Comparison of ENCODE assay signal across 8 cellular contexts in the genomic region with DNA sequence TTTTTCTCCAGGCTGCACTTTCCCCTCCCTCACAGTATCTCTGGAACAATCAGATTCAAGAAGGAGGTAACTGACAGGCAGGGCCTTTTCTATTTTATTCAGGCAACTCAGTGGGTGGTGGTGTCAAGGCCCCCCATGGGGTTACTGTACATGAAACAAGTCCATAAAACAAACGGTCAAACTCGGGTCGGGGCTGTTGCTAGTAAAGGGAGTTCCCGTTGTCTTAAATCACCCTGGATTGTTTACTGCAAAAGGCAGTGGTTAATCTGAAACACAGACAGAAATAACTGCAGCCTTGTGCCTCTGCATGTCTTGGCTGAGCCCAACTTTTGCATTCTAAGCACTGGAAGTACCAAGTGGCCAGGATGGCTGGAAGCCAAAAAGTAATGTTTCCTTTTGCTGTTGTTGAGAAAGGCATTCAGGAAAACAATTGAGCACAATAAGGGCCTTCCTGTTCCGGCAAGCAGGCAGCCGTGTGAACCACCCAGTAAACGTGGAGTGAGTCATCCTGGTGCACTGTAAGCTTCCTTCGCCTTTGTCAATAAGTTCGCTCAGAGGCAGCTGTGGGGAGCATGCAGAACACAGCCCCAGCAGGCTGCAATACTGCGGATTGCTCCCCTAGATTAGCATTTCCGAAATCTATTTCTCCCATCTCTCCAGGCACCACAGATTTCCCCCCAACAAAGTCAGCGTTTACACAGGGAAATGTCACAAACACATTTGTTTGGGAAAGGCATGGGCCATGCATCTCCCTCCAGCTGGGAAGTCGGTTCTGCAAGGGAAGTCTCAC.
DNase-seq lines count a peak whose midpoint lies in the region; ATAC-seq and TF ChIP-seq lines count a peak whose summit lies in the region.

No MANE protein-coding gene starts in this region.

- no peaks in the 10 kb centered on the region for H3K36me3 ChIP-seq in psoas muscle (ENCODE audit: insufficient read depth in 1 of 2, low read depth in 1 of 2)

- peaks cover 19% of the 10 kb centered on the region for H3K4me1 ChIP-seq in psoas muscle

- no peaks in the 10 kb centered on the region for H3K36me3 Mint-ChIP-seq in activated naive CD4-positive, alpha-beta T cell treated with anti-CD3 and anti-CD28 coated beads, Interleukin-2, amount 50 U/mL, for 24 hours

- ATAC-seq in HG03280 (IDR thresholded peaks at IDR 0.05; ENCODE audit: unreplicated experiment) (peak; percentile 64), Right ventricle myocardium superior (ENCODE audit: poor library complexity) (peak; percentile 92), psoas muscle (peak; percentile 94 to 97 (median 96))

- H3K9me3 Mint-ChIP-seq in activated naive CD4-positive, alpha-beta T cell treated with anti-CD3 and anti-CD28 coated beads, Interleukin-2, amount 50 U/mL, for 24 hours: no peaks in the 10 kb centered on the region

- H3K9me3 ChIP-seq in psoas muscle: no peaks in the 10 kb centered on the region

- peak; percentile 76 for DNase-seq in AG08396 (ENCODE audit: low spot score)
- DNase-seq in GM19240 (ENCODE audit: insufficient read length, low spot score): peak; percentile 15
- DNase-seq in Right ventricle myocardium superior: peak; percentile 68
- peak; percentile 62 to 80 for DNase-seq in psoas muscle
- no peak for DNase-seq in NCI-H524 treated with DMSO at 0.1 percent for 48 hours (lab: John Stamatoyannopoulos, UW)

- peak overlapping the region; percentile 85 for H3K27ac ChIP-seq in psoas muscle

- H3K27me3 Mint-ChIP-seq in activated naive CD4-positive, alpha-beta T cell treated with anti-CD3 and anti-CD28 coated beads, Interleukin-2, amount 50 U/mL, for 24 hours: no peaks in the 10 kb centered on the region

- H3K4me3 ChIP-seq in psoas muscle: peak overlapping the region; percentile 20

- peak overlapping the region; percentile 65 for H3K4me3 Mint-ChIP-seq in activated naive CD4-positive, alpha-beta T cell treated with anti-CD3 and anti-CD28 coated beads, Interleukin-2, amount 50 U/mL, for 24 hours

- peak overlapping the region; percentile 92 for H3K27ac Mint-ChIP-seq in activated naive CD4-positive, alpha-beta T cell treated with anti-CD3 and anti-CD28 coated beads, Interleukin-2, amount 50 U/mL, for 24 hours

- 11 to 16% (median 12%) methylated on average over 13 of the region's 13 CpGs for WGBS in psoas muscle, 3 donors

- peaks cover 36% of the 10 kb centered on the region for H3K4me1 Mint-ChIP-seq in activated naive CD4-positive, alpha-beta T cell treated with anti-CD3 and anti-CD28 coated beads, Interleukin-2, amount 50 U/mL, for 24 hours

- intact Hi-C loops in Right ventricle myocardium superior (cut with DNase I) (loop anchor here (2.0 to 10.0 kb wide), 2 partner anchors 73 to 145 kb away; a partner anchor contains a TSS), psoas muscle (cut with DNase I) (loop anchor here in 1 of 2 donors (5.0 to 10.0 kb wide), 4 partner anchors 68 to 515 kb away; no protein-coding TSS in a partner anchor)

- H3K27me3 ChIP-seq in psoas muscle (ENCODE audit: insufficient read depth in 3 of 3, low read length in 2 of 3): no peaks in the 10 kb centered on the region

- no peak for TF ChIP-seq CTCF in psoas muscle (IDR thresholded peaks at IDR 0.05)

TF ChIP-seq in PFSK-1, 5 proteins besides CTCF, POLR2A, EP300 and RAD21:
- TF ChIP-seq, protein P1, sequence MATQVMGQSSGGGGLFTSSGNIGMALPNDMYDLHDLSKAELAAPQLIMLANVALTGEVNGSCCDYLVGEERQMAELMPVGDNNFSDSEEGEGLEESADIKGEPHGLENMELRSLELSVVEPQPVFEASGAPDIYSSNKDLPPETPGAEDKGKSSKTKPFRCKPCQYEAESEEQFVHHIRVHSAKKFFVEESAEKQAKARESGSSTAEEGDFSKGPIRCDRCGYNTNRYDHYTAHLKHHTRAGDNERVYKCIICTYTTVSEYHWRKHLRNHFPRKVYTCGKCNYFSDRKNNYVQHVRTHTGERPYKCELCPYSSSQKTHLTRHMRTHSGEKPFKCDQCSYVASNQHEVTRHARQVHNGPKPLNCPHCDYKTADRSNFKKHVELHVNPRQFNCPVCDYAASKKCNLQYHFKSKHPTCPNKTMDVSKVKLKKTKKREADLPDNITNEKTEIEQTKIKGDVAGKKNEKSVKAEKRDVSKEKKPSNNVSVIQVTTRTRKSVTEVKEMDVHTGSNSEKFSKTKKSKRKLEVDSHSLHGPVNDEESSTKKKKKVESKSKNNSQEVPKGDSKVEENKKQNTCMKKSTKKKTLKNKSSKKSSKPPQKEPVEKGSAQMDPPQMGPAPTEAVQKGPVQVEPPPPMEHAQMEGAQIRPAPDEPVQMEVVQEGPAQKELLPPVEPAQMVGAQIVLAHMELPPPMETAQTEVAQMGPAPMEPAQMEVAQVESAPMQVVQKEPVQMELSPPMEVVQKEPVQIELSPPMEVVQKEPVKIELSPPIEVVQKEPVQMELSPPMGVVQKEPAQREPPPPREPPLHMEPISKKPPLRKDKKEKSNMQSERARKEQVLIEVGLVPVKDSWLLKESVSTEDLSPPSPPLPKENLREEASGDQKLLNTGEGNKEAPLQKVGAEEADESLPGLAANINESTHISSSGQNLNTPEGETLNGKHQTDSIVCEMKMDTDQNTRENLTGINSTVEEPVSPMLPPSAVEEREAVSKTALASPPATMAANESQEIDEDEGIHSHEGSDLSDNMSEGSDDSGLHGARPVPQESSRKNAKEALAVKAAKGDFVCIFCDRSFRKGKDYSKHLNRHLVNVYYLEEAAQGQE (IDR thresholded peaks at IDR 0.05; ENCODE audit: insufficient read depth in 1 of 2, low read depth in 2 of 2, low read length in 2 of 2): peak in 1 of 2 experiments; percentile 62; a peak in 1 of 4 replicates
- TF ChIP-seq POLR2AphosphoS5 (IDR thresholded peaks at IDR 0.05; ENCODE audit: low read depth, low read length) (no peak), SIN3A (IDR thresholded peaks at IDR 0.05; ENCODE audit: borderline replicate concordance, insufficient read depth, low read length) (no peak), FOXP2 (optimal IDR thresholded peaks at IDR 0.05; ENCODE audit: borderline replicate concordance, extremely low read depth, extremely low read length, insufficient read depth) (peak; percentile 100)
